In genomic region chr15:43046484-43046883, GRCh38 we compare ENCODE assay signal across 1 cellular context.
TF ChIP-seq lines count a peak whose summit lies in the region.

No MANE protein-coding gene starts in this region.

TF ChIP-seq in HepG2, 621 proteins besides CTCF, POLR2A, EP300 and RAD21:
- TF ChIP-seq ZNF512B (CRISPR knock-in tag; IDR thresholded peaks at IDR 0.05; ENCODE audit: borderline replicate concordance) (no peak), ATF7 (IDR thresholded peaks at IDR 0.05) (peak; percentile 88), ATF7 (CRISPR knock-in tag; IDR thresholded peaks at IDR 0.05) (no peak)
